2 cellular contexts compared by ENCODE assay signal in the genomic region with DNA sequence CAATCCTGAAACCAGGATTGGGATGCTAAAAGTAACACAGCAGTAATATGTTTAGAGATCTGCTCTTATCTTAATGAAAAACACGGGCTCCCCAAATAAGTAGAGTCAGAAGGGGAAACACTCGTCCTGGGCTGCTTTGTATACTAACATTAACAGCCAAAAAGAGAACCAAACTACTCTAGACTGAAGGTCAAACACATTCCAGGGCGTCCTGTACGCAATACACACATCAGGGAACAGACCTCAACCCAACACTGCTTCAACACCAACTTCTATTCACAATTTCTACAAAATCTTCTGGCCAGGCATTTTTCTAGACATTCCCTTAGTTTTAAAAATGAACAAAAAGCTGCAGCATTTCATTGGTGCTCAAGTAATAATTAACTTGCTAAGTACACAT.
TF ChIP-seq lines count a peak whose summit lies in the region.

No MANE protein-coding gene starts in this region.

TF ChIP-seq in A549, 52 proteins besides CTCF, POLR2A, EP300 and RAD21:
- TF ChIP-seq, protein P1, sequence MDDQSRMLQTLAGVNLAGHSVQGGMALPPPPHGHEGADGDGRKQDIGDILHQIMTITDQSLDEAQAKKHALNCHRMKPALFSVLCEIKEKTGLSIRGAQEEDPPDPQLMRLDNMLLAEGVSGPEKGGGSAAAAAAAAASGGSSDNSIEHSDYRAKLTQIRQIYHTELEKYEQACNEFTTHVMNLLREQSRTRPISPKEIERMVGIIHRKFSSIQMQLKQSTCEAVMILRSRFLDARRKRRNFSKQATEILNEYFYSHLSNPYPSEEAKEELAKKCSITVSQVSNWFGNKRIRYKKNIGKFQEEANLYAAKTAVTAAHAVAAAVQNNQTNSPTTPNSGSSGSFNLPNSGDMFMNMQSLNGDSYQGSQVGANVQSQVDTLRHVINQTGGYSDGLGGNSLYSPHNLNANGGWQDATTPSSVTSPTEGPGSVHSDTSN (IDR thresholded peaks at IDR 0.05), result no peak
- TF ChIP-seq, protein P2, sequence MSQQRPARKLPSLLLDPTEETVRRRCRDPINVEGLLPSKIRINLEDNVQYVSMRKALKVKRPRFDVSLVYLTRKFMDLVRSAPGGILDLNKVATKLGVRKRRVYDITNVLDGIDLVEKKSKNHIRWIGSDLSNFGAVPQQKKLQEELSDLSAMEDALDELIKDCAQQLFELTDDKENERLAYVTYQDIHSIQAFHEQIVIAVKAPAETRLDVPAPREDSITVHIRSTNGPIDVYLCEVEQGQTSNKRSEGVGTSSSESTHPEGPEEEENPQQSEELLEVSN (IDR thresholded peaks at IDR 0.05; ENCODE audit: borderline replicate concordance, low read depth), result no peak
- TF ChIP-seq HOXA7 (CRISPR knock-in tag; IDR thresholded peaks at IDR 0.05) (no peak), CBX2 (IDR thresholded peaks at IDR 0.05; ENCODE audit: borderline replicate concordance, low read depth) (no peak), ESRRA (IDR thresholded peaks at IDR 0.05; ENCODE audit: borderline replicate concordance, low read length) (no peak), ZNF302 (CRISPR knock-in tag; IDR thresholded peaks at IDR 0.05) (no peak)
- TF ChIP-seq, protein P3, sequence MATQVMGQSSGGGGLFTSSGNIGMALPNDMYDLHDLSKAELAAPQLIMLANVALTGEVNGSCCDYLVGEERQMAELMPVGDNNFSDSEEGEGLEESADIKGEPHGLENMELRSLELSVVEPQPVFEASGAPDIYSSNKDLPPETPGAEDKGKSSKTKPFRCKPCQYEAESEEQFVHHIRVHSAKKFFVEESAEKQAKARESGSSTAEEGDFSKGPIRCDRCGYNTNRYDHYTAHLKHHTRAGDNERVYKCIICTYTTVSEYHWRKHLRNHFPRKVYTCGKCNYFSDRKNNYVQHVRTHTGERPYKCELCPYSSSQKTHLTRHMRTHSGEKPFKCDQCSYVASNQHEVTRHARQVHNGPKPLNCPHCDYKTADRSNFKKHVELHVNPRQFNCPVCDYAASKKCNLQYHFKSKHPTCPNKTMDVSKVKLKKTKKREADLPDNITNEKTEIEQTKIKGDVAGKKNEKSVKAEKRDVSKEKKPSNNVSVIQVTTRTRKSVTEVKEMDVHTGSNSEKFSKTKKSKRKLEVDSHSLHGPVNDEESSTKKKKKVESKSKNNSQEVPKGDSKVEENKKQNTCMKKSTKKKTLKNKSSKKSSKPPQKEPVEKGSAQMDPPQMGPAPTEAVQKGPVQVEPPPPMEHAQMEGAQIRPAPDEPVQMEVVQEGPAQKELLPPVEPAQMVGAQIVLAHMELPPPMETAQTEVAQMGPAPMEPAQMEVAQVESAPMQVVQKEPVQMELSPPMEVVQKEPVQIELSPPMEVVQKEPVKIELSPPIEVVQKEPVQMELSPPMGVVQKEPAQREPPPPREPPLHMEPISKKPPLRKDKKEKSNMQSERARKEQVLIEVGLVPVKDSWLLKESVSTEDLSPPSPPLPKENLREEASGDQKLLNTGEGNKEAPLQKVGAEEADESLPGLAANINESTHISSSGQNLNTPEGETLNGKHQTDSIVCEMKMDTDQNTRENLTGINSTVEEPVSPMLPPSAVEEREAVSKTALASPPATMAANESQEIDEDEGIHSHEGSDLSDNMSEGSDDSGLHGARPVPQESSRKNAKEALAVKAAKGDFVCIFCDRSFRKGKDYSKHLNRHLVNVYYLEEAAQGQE (IDR thresholded peaks at IDR 0.05), result no peak
- TF ChIP-seq, protein P4, sequence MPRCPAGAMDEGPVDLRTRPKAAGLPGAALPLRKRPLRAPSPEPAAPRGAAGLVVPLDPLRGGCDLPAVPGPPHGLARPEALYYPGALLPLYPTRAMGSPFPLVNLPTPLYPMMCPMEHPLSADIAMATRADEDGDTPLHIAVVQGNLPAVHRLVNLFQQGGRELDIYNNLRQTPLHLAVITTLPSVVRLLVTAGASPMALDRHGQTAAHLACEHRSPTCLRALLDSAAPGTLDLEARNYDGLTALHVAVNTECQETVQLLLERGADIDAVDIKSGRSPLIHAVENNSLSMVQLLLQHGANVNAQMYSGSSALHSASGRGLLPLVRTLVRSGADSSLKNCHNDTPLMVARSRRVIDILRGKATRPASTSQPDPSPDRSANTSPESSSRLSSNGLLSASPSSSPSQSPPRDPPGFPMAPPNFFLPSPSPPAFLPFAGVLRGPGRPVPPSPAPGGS (IDR thresholded peaks at IDR 0.05), result no peak
TF ChIP-seq in A549: peak in this region for 0.

TF ChIP-seq in WTC11, 78 proteins besides CTCF, POLR2A, EP300 and RAD21 (continued from another document):
- TF ChIP-seq, protein P5, sequence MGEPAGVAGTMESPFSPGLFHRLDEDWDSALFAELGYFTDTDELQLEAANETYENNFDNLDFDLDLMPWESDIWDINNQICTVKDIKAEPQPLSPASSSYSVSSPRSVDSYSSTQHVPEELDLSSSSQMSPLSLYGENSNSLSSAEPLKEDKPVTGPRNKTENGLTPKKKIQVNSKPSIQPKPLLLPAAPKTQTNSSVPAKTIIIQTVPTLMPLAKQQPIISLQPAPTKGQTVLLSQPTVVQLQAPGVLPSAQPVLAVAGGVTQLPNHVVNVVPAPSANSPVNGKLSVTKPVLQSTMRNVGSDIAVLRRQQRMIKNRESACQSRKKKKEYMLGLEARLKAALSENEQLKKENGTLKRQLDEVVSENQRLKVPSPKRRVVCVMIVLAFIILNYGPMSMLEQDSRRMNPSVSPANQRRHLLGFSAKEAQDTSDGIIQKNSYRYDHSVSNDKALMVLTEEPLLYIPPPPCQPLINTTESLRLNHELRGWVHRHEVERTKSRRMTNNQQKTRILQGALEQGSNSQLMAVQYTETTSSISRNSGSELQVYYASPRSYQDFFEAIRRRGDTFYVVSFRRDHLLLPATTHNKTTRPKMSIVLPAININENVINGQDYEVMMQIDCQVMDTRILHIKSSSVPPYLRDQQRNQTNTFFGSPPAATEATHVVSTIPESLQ (CRISPR knock-in tag; IDR thresholded peaks at IDR 0.05), result no peak
